Comparison of ENCODE assay signal across 8 cellular contexts in genomic region chr19:19191920-19192882, GRCh38. TPM values are rescaled to one million over a fixed set of nuclear protein-coding genes. Genes with fewer than 3 reads are reported as not detected.
A peak's percentile ranks its signal among the peaks of the same experiment; 100 is the strongest.
DNase-seq lines count a peak whose midpoint lies in the region; TF ChIP-seq lines count a peak whose summit lies in the region.

Gene BORCS8, minus strand, starts transcription at chr19:19192152. Its CDS starts 35 bp downstream, at chr19:19192117.
A gene with protein sequence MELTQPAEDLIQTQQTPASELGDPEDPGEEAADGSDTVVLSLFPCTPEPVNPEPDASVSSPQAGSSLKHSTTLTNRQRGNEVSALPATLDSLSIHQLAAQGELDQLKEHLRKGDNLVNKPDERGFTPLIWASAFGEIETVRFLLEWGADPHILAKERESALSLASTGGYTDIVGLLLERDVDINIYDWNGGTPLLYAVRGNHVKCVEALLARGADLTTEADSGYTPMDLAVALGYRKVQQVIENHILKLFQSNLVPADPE (plus strand): TSS chr19:19192258. CDS start chr19:19193947, 1,689 bp downstream.

- peak within 1 kb of the TSS; percentile 96 for H3K4me3 ChIP-seq in HFF-Myc (replicated peaks; ENCODE audit: low read depth, low read length)
- H3K4me3 ChIP-seq in neuron (ENCODE audit: low read length), result peak within 1 kb of the TSS; percentile 99
- peak within 1 kb of the TSS; percentile 86 to 98 (median 95) for H3K4me3 ChIP-seq in subcutaneous abdominal adipose tissue (ENCODE audit: low read depth in 1 of 5, low read length in 5 of 5)

- DNase-seq in GM03348 (ENCODE audit: low spot score), result peak; percentile 99
- DNase-seq in HFF-Myc (ENCODE audit: extremely low read depth, low read depth), result peak; percentile 97
- DNase-seq in NAMALWA (ENCODE audit: low spot score), result peak; percentile 100
- peak; percentile 99 for DNase-seq in SK-N-DZ (ENCODE audit: low spot score)
- peak; percentile 100 for DNase-seq in activated naive CD4-positive, alpha-beta T cell treated with anti-CD3 and anti-CD28 coated beads for 36 hours
- peak; percentile 98 for DNase-seq in foreskin melanocyte

- H3K36me3 Mint-ChIP-seq in activated naive CD4-positive, alpha-beta T cell treated with anti-CD3 and anti-CD28 coated beads for 36 hours (ENCODE audit: low read depth), result peaks cover 3% of the 10 kb centered on the region

- peak within 1 kb of the TSS; percentile 87 to 100 (median 99) for H3K9ac ChIP-seq in subcutaneous abdominal adipose tissue (ENCODE audit: low read length in 5 of 5)

- peak within 1 kb of the TSS; percentile 100 for H3K27ac ChIP-seq in subcutaneous abdominal adipose tissue (ENCODE audit: low read depth, low read length)

- H3K9me3 Mint-ChIP-seq in activated naive CD4-positive, alpha-beta T cell treated with anti-CD3 and anti-CD28 coated beads for 36 hours, result no peaks in the 10 kb centered on the region

- H3K27me3 ChIP-seq in neuron (ENCODE audit: insufficient read depth, low read length) (no peaks in the 10 kb centered on the region), subcutaneous abdominal adipose tissue (ENCODE audit: control insufficient read depth in 5 of 5, insufficient read depth in 4 of 5, low read length in 5 of 5) (no peaks in the 10 kb centered on the region)

- H2AFZ ChIP-seq in neuron (ENCODE audit: low read depth, low read length), result peak within 1 kb of the TSS; percentile 68

- no peaks in the 10 kb centered on the region for H3K9me3 ChIP-seq in neuron (ENCODE audit: low read length)
- no peaks in the 10 kb centered on the region for H3K9me3 ChIP-seq in subcutaneous abdominal adipose tissue (ENCODE audit: control insufficient read depth in 5 of 5, low read length in 5 of 5)

- H3K27ac Mint-ChIP-seq in activated naive CD4-positive, alpha-beta T cell treated with anti-CD3 and anti-CD28 coated beads for 36 hours, result peak within 1 kb of the TSS; percentile 96

- peak within 1 kb of the TSS; percentile 93 for H3K4me3 Mint-ChIP-seq in activated naive CD4-positive, alpha-beta T cell treated with anti-CD3 and anti-CD28 coated beads for 36 hours

- CTCF ChIA-PET in activated naive CD4-positive, alpha-beta T cell treated with anti-CD3 and anti-CD28 coated beads for 36 hours (lab: Charles Lee), result interaction anchor here (0.6 to 2.3 kb wide), 5 partner anchors 9 to 18 kb away, joined by 3 to 8 read pairs (median 4); partner anchors contain the start of gene NR2C2AP

- TF ChIP-seq CTCF in HFF-Myc (IDR thresholded peaks at IDR 0.05; ENCODE audit: low read depth, low read length, missing control alignments), result no peak

- peaks cover 49% of the 10 kb centered on the region for H3K4me1 Mint-ChIP-seq in activated naive CD4-positive, alpha-beta T cell treated with anti-CD3 and anti-CD28 coated beads for 36 hours (ENCODE audit: low read depth)

- H3K36me3 ChIP-seq in neuron (ENCODE audit: insufficient read depth, low read length) (peaks cover 16% of the 10 kb centered on the region), subcutaneous abdominal adipose tissue (ENCODE audit: control insufficient read depth in 5 of 5, insufficient read depth in 5 of 5, low read length in 5 of 5) (peaks cover 0 to 9% (median 7%) of the 10 kb centered on the region in 5 donors)

- intact Hi-C loops in activated naive CD4-positive, alpha-beta T cell treated with anti-CD3 and anti-CD28 coated beads for 36 hours (cut with micrococcal nuclease), result loop anchor here (1.0 to 2.0 kb wide), 13 partner anchors 11 to 670 kb away; partner anchors contain the start of genes ARMC6, COPE, DDX49 and ELL

- H3K4me1 ChIP-seq in neuron (ENCODE audit: insufficient read depth, low read length), result peaks cover 17% of the 10 kb centered on the region
- peaks cover 8 to 51% (median 46%) of the 10 kb centered on the region in 5 donors for H3K4me1 ChIP-seq in subcutaneous abdominal adipose tissue (ENCODE audit: control insufficient read depth in 5 of 5, insufficient read depth in 5 of 5, low read length in 5 of 5)

- H3K27me3 Mint-ChIP-seq in activated naive CD4-positive, alpha-beta T cell treated with anti-CD3 and anti-CD28 coated beads for 36 hours (ENCODE audit: low read depth), result no peaks in the 10 kb centered on the region

RNA-seq across cellular contexts. Expression of gene BORCS8, which starts in this region (rescaled TPM):
- 19.5 and 32.7 TPM in 2 replicates for polyA plus RNA-seq in SK-N-DZ (2014; cell fraction: cytosol; rRNA removed)
- 22.7 and 25.5 TPM in 2 replicates for polyA plus RNA-seq in SK-N-DZ (2014; cell fraction: nucleus; rRNA removed)
- total RNA-seq in activated naive CD4-positive, alpha-beta T cell treated with anti-CD3 and anti-CD28 coated beads for 36 hours, result 10 to 100 TPM; 14.0 to 16.1 TPM

RNA-seq across cellular contexts. Expression of the second gene that starts in this region (rescaled TPM):
- polyA plus RNA-seq in SK-N-DZ (2014; cell fraction: cytosol; rRNA removed), result 52.7 and 64.4 TPM in 2 replicates
- 103 and 124 TPM in 2 replicates for polyA plus RNA-seq in SK-N-DZ (2014; cell fraction: nucleus; rRNA removed)
- 10 to 100 TPM; 48.4 to 49.3 TPM for total RNA-seq in activated naive CD4-positive, alpha-beta T cell treated with anti-CD3 and anti-CD28 coated beads for 36 hours

Comparison
In these comparisons a context has a peak if more than half of its experiments do, and no peak if none do; other contexts are left out.
1. Peak in every context shown above with its lines: DNase-seq, H3K4me3 ChIP-seq and H3K27ac ChIP-seq.